Comparison of ENCODE assay signal across 1 cellular context in the genomic region with DNA sequence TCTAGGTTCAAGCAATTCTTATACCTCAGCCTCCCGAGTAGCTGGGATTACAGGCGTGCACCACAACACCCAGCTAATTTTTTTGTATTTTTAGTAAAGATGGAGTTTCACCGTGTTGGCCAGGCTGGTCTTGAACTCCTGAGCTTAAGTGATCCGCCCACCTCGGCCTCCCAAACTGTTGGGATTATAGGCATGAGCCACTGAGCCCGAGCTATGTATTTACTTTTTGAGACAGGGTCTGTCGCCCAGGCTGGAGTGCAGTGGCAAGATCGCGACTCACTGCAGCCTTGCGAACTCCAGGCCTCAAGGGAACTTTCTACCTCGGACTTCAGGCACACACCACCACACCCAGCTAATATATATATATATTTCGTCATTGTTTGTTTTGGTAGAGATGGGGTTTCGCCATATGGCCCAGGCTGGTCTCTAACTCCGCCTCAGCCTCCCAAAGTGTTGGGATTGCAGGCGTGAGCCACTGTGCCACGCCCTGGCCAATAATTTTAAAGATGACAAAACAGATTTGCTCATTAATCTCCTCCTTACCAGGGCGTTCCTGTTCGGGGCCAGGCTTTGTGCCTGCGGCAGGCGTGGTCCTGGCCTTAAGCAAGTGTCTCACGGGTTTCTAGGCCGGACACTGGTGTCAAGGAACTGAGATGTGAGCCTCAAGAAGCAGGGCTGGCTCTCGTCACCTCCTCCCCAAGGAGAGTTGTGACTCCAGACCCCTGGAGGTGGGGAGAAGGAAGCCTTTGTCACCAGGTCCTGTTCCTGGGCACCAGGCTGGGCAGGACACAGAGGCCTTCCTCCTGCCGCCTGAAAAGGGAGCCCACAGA.
TF ChIP-seq lines count a peak whose summit lies in the region.

No MANE protein-coding gene starts in this region.

TF ChIP-seq in endothelial cell of umbilical vein, 7 proteins besides CTCF, POLR2A, EP300 and RAD21 (continued from another document):
- TF ChIP-seq, protein P1, sequence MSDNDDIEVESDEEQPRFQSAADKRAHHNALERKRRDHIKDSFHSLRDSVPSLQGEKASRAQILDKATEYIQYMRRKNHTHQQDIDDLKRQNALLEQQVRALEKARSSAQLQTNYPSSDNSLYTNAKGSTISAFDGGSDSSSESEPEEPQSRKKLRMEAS (IDR thresholded peaks at IDR 0.05; ENCODE audit: insufficient read depth, insufficient read length) = no peak
- TF ChIP-seq FOS (IDR thresholded peaks at IDR 0.05; ENCODE audit: borderline replicate concordance, insufficient read depth, low read length) (no peak), GATA2 (IDR thresholded peaks at IDR 0.05; ENCODE audit: insufficient read depth, insufficient read length, low read depth, low read length) (no peak), EZH2 (IDR thresholded peaks at IDR 0.05; ENCODE audit: borderline replicate concordance, low read depth, low read length, severe bottlenecking) (no peak)
